ENCODE assay signal across 11 cellular contexts in genomic region chr17:21037117-21037803, GRCh38. TPM values are rescaled to one million over a fixed set of nuclear protein-coding genes. Genes with fewer than 3 reads are reported as not detected.
DNase-seq lines count a peak whose midpoint lies in the region; ATAC-seq, FAIRE-seq and TF ChIP-seq lines count a peak whose summit lies in the region.
"Had no signal": no experiment of that assay in that cellular context is flagged by ENCODE, and none has a peak within 500 bp of the region (broad histone marks: within the 10 kb centered on the region; RNA-seq: fewer than 3 reads in every experiment).

No MANE protein-coding gene starts in this region.

- DNase-seq in A549 (ENCODE audit: low read depth in 1 of 2, low spot score in 1 of 2) (no peak), GM23338 (ENCODE audit: low spot score) (no peak), naive B cell (no peak), AG08396 (ENCODE audit: low spot score) (no peak), iPS-NIHi11 (ENCODE audit: low spot score) (no peak), SHP77 (lab: John Stamatoyannopoulos, UW) (no peak), NCI-H69 (lab: John Stamatoyannopoulos, UW) (no peak)
- DNase-seq in activated naive CD8-positive, alpha-beta T cell treated with anti-CD3 and anti-CD28 coated beads, Interleukin-2, amount 50 U/mL, for 24 hours: no peak
- DNase-seq: activated CD4-positive, alpha-beta T cell treated with anti-CD3 and anti-CD28 coated beads, Interleukin-2, amount 10 ng/mL, durations not matched to agents 7 days and 5 days; aorta; NCI-H774 had no signal

- no peak overlapping the region for H2AFZ ChIP-seq in GM23338

- H3K27ac ChIP-seq in A549: no peak overlapping the region
- H3K27ac ChIP-seq in GM23338 (ENCODE audit: low read depth): 0 out of 2 replicates have a peak overlapping the region, but pooled peaks have one; percentile 20

- H3K27me3 Mint-ChIP-seq in GM23338 (ENCODE audit: insufficient read depth, low read depth, poor library complexity): peaks cover 12% of the 10 kb centered on the region
- no peaks in the 10 kb centered on the region for H3K27me3 Mint-ChIP-seq in activated naive CD8-positive, alpha-beta T cell treated with anti-CD3 and anti-CD28 coated beads, Interleukin-2, amount 50 U/mL, for 24 hours
- H3K27me3 Mint-ChIP-seq in naive B cell: no peaks in the 10 kb centered on the region
- H3K27me3 Mint-ChIP-seq: activated CD4-positive, alpha-beta T cell treated with anti-CD3 and anti-CD28 coated beads, Interleukin-2, amount 10 ng/mL, durations not matched to agents 7 days and 5 days had no signal

- no peaks in the 10 kb centered on the region for H3K9me2 ChIP-seq in GM23338 (ENCODE audit: insufficient read depth)

- H3K4me1 Mint-ChIP-seq in GM23338 (peaks cover 53% of the 10 kb centered on the region), naive B cell (peaks cover 58 to 83% (median 72%) of the 10 kb centered on the region in 3 donors)
- H3K4me1 Mint-ChIP-seq in activated naive CD8-positive, alpha-beta T cell treated with anti-CD3 and anti-CD28 coated beads, Interleukin-2, amount 50 U/mL, for 24 hours: peaks cover 77% of the 10 kb centered on the region

- no peak overlapping the region for H3K4me3 ChIP-seq in A549
- H3K4me3 ChIP-seq in GM23338: peak overlapping the region; percentile 7; the same call in 1 of the 2 replicates

- no peak for TF ChIP-seq POLR2A in A549 (IDR thresholded peaks at IDR 0.05; ENCODE audit: low read length)

- peaks cover 76% of the 10 kb centered on the region for H3K4me1 ChIP-seq in A549
- peaks cover 64% of the 10 kb centered on the region for H3K4me1 ChIP-seq in GM23338 (ENCODE audit: insufficient read depth)

- H3K4me2 ChIP-seq in A549: peak overlapping the region; percentile 18; the same call in 2 of the 3 replicates
- H3K4me2 ChIP-seq in GM23338: peak overlapping the region; percentile 59

- H3K27me3 ChIP-seq in GM23338 (ENCODE audit: insufficient read depth): no peaks in the 10 kb centered on the region

- peaks cover 15% of the 10 kb centered on the region for H3K36me3 ChIP-seq in GM23338 (ENCODE audit: insufficient read depth)

- CTCF ChIA-PET in A549 (lab: Yijun Ruan, JAX): interaction anchor here (0.7 to 1.3 kb wide), 4 partner anchors 16 to 160 kb away, joined by 3 to 4 read pairs (median 3); no protein-coding TSS in a partner anchor

- peaks cover 54% of the 10 kb centered on the region for H3K36me3 Mint-ChIP-seq in GM23338 (ENCODE audit: low read depth)
- H3K36me3 Mint-ChIP-seq in activated naive CD8-positive, alpha-beta T cell treated with anti-CD3 and anti-CD28 coated beads, Interleukin-2, amount 50 U/mL, for 24 hours (ENCODE audit: low read depth): peaks cover 49% of the 10 kb centered on the region
- H3K36me3 Mint-ChIP-seq in naive B cell: no peaks in the 10 kb centered on the region

- TF ChIP-seq EP300 in A549 (IDR thresholded peaks at IDR 0.05): no peak

- FAIRE-seq in A549 (lab: Jason Lieb, UNC): no peak

- H4K20me1 ChIP-seq in GM23338 (replicated peaks; ENCODE audit: insufficient read depth): peaks cover 71% of the 10 kb centered on the region

- POLR2A ChIA-PET in A549 (lab: Yijun Ruan, JAX): no interaction called here

- 59% methylated on average over 8 of the region's 8 CpGs for WGBS in A549 (ENCODE audit: missing lambda C conversion rate)

- TF ChIP-seq RAD21 in A549 (conservative IDR thresholded peaks at IDR 0.05 in 1 of 2, IDR thresholded peaks at IDR 0.05 in 1 of 2): no peak

- peaks cover 2% of the 10 kb centered on the region; the same call in 2 of the 3 replicates for H3K9me3 Mint-ChIP-seq in GM23338
- H3K9me3 Mint-ChIP-seq in activated naive CD8-positive, alpha-beta T cell treated with anti-CD3 and anti-CD28 coated beads, Interleukin-2, amount 50 U/mL, for 24 hours: no peaks in the 10 kb centered on the region
- H3K9me3 Mint-ChIP-seq in naive B cell: no peaks in the 10 kb centered on the region
- H3K9me3 Mint-ChIP-seq: activated CD4-positive, alpha-beta T cell treated with anti-CD3 and anti-CD28 coated beads, Interleukin-2, amount 10 ng/mL, durations not matched to agents 7 days and 5 days had no signal

- no peak overlapping the region for H3K27ac Mint-ChIP-seq in GM23338
- H3K27ac Mint-ChIP-seq in activated naive CD8-positive, alpha-beta T cell treated with anti-CD3 and anti-CD28 coated beads, Interleukin-2, amount 50 U/mL, for 24 hours: peak overlapping the region; percentile 14
- peak overlapping the region in 5 of 6 donors; percentile 62 to 97 (median 84) for H3K27ac Mint-ChIP-seq in naive B cell
- H3K27ac Mint-ChIP-seq: activated CD4-positive, alpha-beta T cell treated with anti-CD3 and anti-CD28 coated beads, Interleukin-2, amount 10 ng/mL, durations not matched to agents 7 days and 5 days had no signal

- TF ChIP-seq CTCF in A549 (IDR thresholded peaks at IDR 0.05) (no peak), GM23338 (conservative IDR thresholded peaks at IDR 0.05; ENCODE audit: low read depth in 2 of 2) (no peak)

- H3K4me3 Mint-ChIP-seq in GM23338 (peak overlapping the region; percentile 23; the same call in 2 of the 3 replicates), naive B cell (peak overlapping the region in 7 of 8 donors; percentile 17 to 88 (median 68))
- no peak overlapping the region for H3K4me3 Mint-ChIP-seq in activated naive CD8-positive, alpha-beta T cell treated with anti-CD3 and anti-CD28 coated beads, Interleukin-2, amount 50 U/mL, for 24 hours
- H3K4me3 Mint-ChIP-seq: activated CD4-positive, alpha-beta T cell treated with anti-CD3 and anti-CD28 coated beads, Interleukin-2, amount 10 ng/mL, durations not matched to agents 7 days and 5 days had no signal

- H3K9me3 ChIP-seq in A549: no peaks in the 10 kb centered on the region

- H3F3A ChIP-seq in GM23338 (replicated peaks; ENCODE audit: low read depth): peaks cover 4% of the 10 kb centered on the region; the same call in 1 of the 2 replicates

- H3K79me2 ChIP-seq in GM23338 (replicated peaks; ENCODE audit: insufficient read depth): peaks cover 99% of the 10 kb centered on the region

- no peak for ATAC-seq in A549
- ATAC-seq in GM23338: no peak
- ATAC-seq in activated naive CD8-positive, alpha-beta T cell treated with anti-CD3 and anti-CD28 coated beads, Interleukin-2, amount 50 U/mL, for 24 hours: no peak
- no peak for ATAC-seq in naive B cell (ENCODE audit: low read depth in 2 of 2)

TF ChIP-seq in A549, 52 proteins besides CTCF, POLR2A, EP300 and RAD21:
- TF ChIP-seq CHD2 (IDR thresholded peaks at IDR 0.05; ENCODE audit: low read length, partially characterized antibody) (no peak), HEYL (CRISPR knock-in tag; IDR thresholded peaks at IDR 0.05) (no peak), KDM1A (IDR thresholded peaks at IDR 0.05; ENCODE audit: low read depth) (no peak), POLR2AphosphoS2 (conservative IDR thresholded peaks at IDR 0.05; ENCODE audit: low read length) (no peak), JUN (IDR thresholded peaks at IDR 0.05) (peak in 1 of 2 experiments; percentile 26; a peak in 1 of 5 replicates), ZC3H11A (IDR thresholded peaks at IDR 0.05) (no peak)

TF ChIP-seq in GM23338, 12 proteins besides CTCF, POLR2A, EP300 and RAD21:
- TF ChIP-seq EZH2 (IDR thresholded peaks at IDR 0.05; ENCODE audit: low read depth, unreplicated experiment) (no peak), JUNB (IDR thresholded peaks at IDR 0.05; ENCODE audit: unreplicated experiment) (no peak)

RNA-seq across cellular contexts. Expression of gene USP22, which starts 5.6 kb away (rescaled TPM):
- polyA plus RNA-seq in A549 (2011; rRNA removed) (293 and 300 TPM in 2 replicates), A549 (2017; fragmentation: RNase III; extraction: RNeasy Plus Mini Kit Qiagen cat#74134 plus additional on column Dnase treatment) (130 to 141 TPM (median 134 TPM) in 3 replicates), GM23338 (2016; fragmentation: Nextera tagmentation; extraction: Ambion mirVana) (68.9 and 77.4 TPM in 2 replicates), naive B cell (ENCODE audit: low read depth in 6 of 6) (10 to 100 TPM; 16.5 to 53.5 (median 48.4) TPM)
- 152 and 192 TPM in 2 replicates for polyA plus RNA-seq in A549 (2012; cell fraction: cytosol; rRNA removed)
- 274 and 304 TPM in 2 replicates for polyA plus RNA-seq in A549 (2012; cell fraction: nucleus; rRNA removed)
- 312 and 352 TPM in 2 replicates for polyA minus RNA-seq in A549 (2011; rRNA and poly(A)+ RNA removed)
- 285 and 296 TPM in 2 replicates for total RNA-seq in GM23338 (2014; rRNA removed; shearing (Covaris generic))
